1 cellular context compared by ENCODE assay signal in the genomic region with DNA sequence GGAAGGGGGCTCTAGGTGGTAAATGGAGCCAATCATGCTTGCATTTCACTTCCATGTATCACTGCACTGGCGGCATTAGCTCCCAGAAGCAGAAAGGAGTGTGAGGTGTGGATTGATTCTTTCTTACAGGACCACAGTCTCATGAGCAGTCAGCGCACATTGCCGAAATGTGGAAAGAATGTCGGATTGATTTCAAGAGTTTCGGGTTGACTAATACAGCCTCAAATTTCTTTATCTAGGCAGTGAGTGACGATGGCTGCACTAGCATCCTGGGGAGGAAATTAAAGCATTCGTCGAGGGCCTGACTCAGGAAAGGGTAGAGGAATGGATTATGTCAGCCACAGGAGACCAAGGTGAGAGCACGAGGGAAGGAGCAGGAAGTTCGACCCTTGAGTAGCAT.
A peak's percentile ranks its signal among the peaks of the same experiment; 100 is the strongest.
TF ChIP-seq lines count a peak whose summit lies in the region.

No MANE protein-coding gene starts in this region.

TF ChIP-seq in GM12878, 131 proteins besides CTCF, POLR2A, EP300 and RAD21:
- peak; percentile 31 for TF ChIP-seq RUNX3 (IDR thresholded peaks at IDR 0.05; ENCODE audit: low read length)
- TF ChIP-seq IRF4 (IDR thresholded peaks at IDR 0.05; ENCODE audit: low read depth, low read length), result peak; percentile 80; the same call in 1 of the 2 replicates
- TF ChIP-seq JUNB (IDR thresholded peaks at IDR 0.05), result peak; percentile 84
- TF ChIP-seq EED (IDR thresholded peaks at IDR 0.05; ENCODE audit: low read depth), result peak; percentile 43; the same call in 1 of the 2 replicates
- TF ChIP-seq CREM (IDR thresholded peaks at IDR 0.05; ENCODE audit: low read depth), result peak; percentile 22; the same call in 1 of the 2 replicates
- TF ChIP-seq ETV6 (conservative IDR thresholded peaks at IDR 0.05 in 1 of 2, IDR thresholded peaks at IDR 0.05 in 1 of 2; ENCODE audit: borderline replicate concordance in 1 of 2, low read depth in 1 of 2), result no peak
